ENCODE assay signal across 8 cellular contexts in the genomic region with DNA sequence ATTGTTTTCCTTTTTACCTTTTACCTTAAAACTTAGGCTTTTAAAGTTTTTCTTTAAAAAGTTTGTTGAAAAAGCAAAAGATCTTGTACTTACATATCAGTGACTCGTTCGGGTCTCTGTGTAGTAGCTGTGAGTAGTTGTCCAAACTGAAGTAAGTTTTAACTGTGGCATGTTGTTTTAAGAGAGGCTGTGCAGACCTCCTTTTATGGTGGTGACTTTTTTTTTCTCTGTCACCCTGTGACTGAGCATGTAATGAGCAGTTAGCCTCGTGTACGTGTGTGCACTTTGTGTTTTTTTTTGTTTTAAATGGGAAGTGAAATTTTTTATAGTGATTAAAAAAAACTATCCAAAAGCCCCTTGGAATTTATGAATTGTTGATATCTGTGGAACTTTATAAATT. TPM values are rescaled to one million over a fixed set of nuclear protein-coding genes. Genes with fewer than 3 reads are reported as not detected.
A peak's percentile ranks its signal among the peaks of the same experiment; 100 is the strongest.
DNase-seq lines count a peak whose midpoint lies in the region; ATAC-seq and TF ChIP-seq lines count a peak whose summit lies in the region.

A gene with protein sequence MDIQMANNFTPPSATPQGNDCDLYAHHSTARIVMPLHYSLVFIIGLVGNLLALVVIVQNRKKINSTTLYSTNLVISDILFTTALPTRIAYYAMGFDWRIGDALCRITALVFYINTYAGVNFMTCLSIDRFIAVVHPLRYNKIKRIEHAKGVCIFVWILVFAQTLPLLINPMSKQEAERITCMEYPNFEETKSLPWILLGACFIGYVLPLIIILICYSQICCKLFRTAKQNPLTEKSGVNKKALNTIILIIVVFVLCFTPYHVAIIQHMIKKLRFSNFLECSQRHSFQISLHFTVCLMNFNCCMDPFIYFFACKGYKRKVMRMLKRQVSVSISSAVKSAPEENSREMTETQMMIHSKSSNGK (minus strand): TSS at position 153 of the 400 bp plus-strand sequence. CDS start 11,254 bp downstream, outside the sequence.

- peak; percentile 50 for ATAC-seq in GM19397 (IDR thresholded peaks at IDR 0.05; ENCODE audit: unreplicated experiment)
- peak; percentile 66 for ATAC-seq in HG03354 (IDR thresholded peaks at IDR 0.05; ENCODE audit: poor library complexity, severe bottlenecking, unreplicated experiment)
- ATAC-seq in activated CD8-positive, alpha-beta T cell treated with anti-CD3 and anti-CD28 coated beads, Interleukin-2, amount 10 ng/mL, durations not matched to agents 7 days and 5 days: peak; percentile 76
- peak; percentile 75 for ATAC-seq in thoracic aorta (ENCODE audit: insufficient number of reproducible peaks, low FRiP score, low read depth)

- no peaks in the 10 kb centered on the region for H3K9me3 Mint-ChIP-seq in activated CD8-positive, alpha-beta T cell treated with anti-CD3 and anti-CD28 coated beads, Interleukin-2, amount 10 ng/mL, durations not matched to agents 7 days and 5 days (ENCODE audit: insufficient read depth)

- no peak for TF ChIP-seq CTCF in thoracic aorta (IDR thresholded peaks at IDR 0.05)

- peak within 1 kb of the TSS; percentile 73 for H3K4me3 Mint-ChIP-seq in activated CD8-positive, alpha-beta T cell treated with anti-CD3 and anti-CD28 coated beads, Interleukin-2, amount 10 ng/mL, durations not matched to agents 7 days and 5 days

- no peaks in the 10 kb centered on the region for H3K27me3 Mint-ChIP-seq in activated CD8-positive, alpha-beta T cell treated with anti-CD3 and anti-CD28 coated beads, Interleukin-2, amount 10 ng/mL, durations not matched to agents 7 days and 5 days (ENCODE audit: low read depth)

- H3K36me3 ChIP-seq in thoracic aorta: no peaks in the 10 kb centered on the region

- peak within 1 kb of the TSS; percentile 56 to 79 for H3K27ac ChIP-seq in thoracic aorta

- no peaks in the 10 kb centered on the region for H3K27me3 ChIP-seq in thoracic aorta (replicated peaks; ENCODE audit: insufficient read depth)

- POLR2A ChIA-PET in activated CD8-positive, alpha-beta T cell treated with anti-CD3 and anti-CD28 coated beads, Interleukin-2, amount 10 ng/mL, durations not matched to agents 7 days and 5 days (lab: Charles Lee): interaction anchor here (1.0 to 2.0 kb wide), 3 partner anchors 47 to 107 kb away, joined by 4 to 6 read pairs (median 5); a partner anchor contains a TSS

- peak; percentile 92 for DNase-seq in CD1c-positive myeloid dendritic cell (ENCODE audit: extremely low spot score)
- DNase-seq in activated CD8-positive, alpha-beta T cell treated with anti-CD3 and anti-CD28 coated beads, Interleukin-2, amount 10 ng/mL, durations not matched to agents 7 days and 5 days: no peak
- DNase-seq in kidney glomerular epithelial cell (lab: John Stamatoyannopoulos, UW): peak; percentile 65
- DNase-seq in thoracic aorta (ENCODE audit: low spot score): no peak
- no peak for DNase-seq in amniotic stem cell (lab: John Stamatoyannopoulos, UW)
- DNase-seq in activated gamma-delta T cell (lab: John Stamatoyannopoulos, UW): no peak

- H3K4me3 ChIP-seq in thoracic aorta: peak within 1 kb of the TSS; percentile 58

- peak within 1 kb of the TSS; percentile 89 for H3K27ac Mint-ChIP-seq in activated CD8-positive, alpha-beta T cell treated with anti-CD3 and anti-CD28 coated beads, Interleukin-2, amount 10 ng/mL, durations not matched to agents 7 days and 5 days

- H3K4me1 ChIP-seq in thoracic aorta (ENCODE audit: control insufficient read depth in 1 of 2, low read depth in 2 of 2): peaks cover 23 to 26% of the 10 kb centered on the region in 2 donors

- CTCF ChIA-PET in activated CD8-positive, alpha-beta T cell treated with anti-CD3 and anti-CD28 coated beads, Interleukin-2, amount 10 ng/mL, durations not matched to agents 7 days and 5 days (lab: Charles Lee): interaction anchor here (0.7 to 4.0 kb wide), 11 partner anchors 9 to 129 kb away, joined by 3 to 24 read pairs (median 5); a partner anchor contains a TSS

- no peaks in the 10 kb centered on the region for H3K9me3 ChIP-seq in thoracic aorta

- peaks cover 76% of the 10 kb centered on the region for H3K4me1 Mint-ChIP-seq in activated CD8-positive, alpha-beta T cell treated with anti-CD3 and anti-CD28 coated beads, Interleukin-2, amount 10 ng/mL, durations not matched to agents 7 days and 5 days (ENCODE audit: low read depth)

- H3K36me3 Mint-ChIP-seq in activated CD8-positive, alpha-beta T cell treated with anti-CD3 and anti-CD28 coated beads, Interleukin-2, amount 10 ng/mL, durations not matched to agents 7 days and 5 days (ENCODE audit: low read depth): peaks cover 45% of the 10 kb centered on the region

RNA-seq across cellular contexts. Expression of the gene that starts here (rescaled TPM):
- total RNA-seq in activated CD8-positive, alpha-beta T cell treated with anti-CD3 and anti-CD28 coated beads, Interleukin-2, amount 10 ng/mL, durations not matched to agents 7 days and 5 days: 1 to 10 TPM; 5.0 to 5.2 TPM
- total RNA-seq in thoracic aorta: 10 to 100 TPM; 19.6 to 24.5 TPM

Comparison
In these comparisons a context has a peak if more than half of its experiments do, and no peak if none do; other contexts are left out.
1. DNase-seq: peak in CD1c-positive myeloid dendritic cell (single experiment) and kidney glomerular epithelial cell (single experiment); none in activated CD8-positive, alpha-beta T cell treated with anti-CD3 and anti-CD28 coated beads, Interleukin-2, amount 10 ng/mL, durations not matched to agents 7 days and 5 days (single experiment), thoracic aorta (single experiment), amniotic stem cell (single experiment) and activated gamma-delta T cell (single experiment).
2. Peak in every context shown above with its lines, with median percentiles within 50 percentile points of each other: ATAC-seq.